In genomic region chr17:75516255-75516618, GRCh38 we compare ENCODE assay signal across 8 cellular contexts. TPM values are rescaled to one million over a fixed set of nuclear protein-coding genes. Genes with fewer than 3 reads are reported as not detected.
DNase-seq lines count a peak whose midpoint lies in the region; ATAC-seq and TF ChIP-seq lines count a peak whose summit lies in the region.

TSEN54 (plus strand) TSS chr17:75516528; CDS start chr17:75516561, 33 bp downstream.

- no peak for TF ChIP-seq CTCF in SU-DHL-6 (IDR thresholded peaks at IDR 0.05; ENCODE audit: insufficient read depth, low read length, poor library complexity, severe bottlenecking)
- TF ChIP-seq CTCF in glutamatergic neuron (IDR thresholded peaks at IDR 0.05; ENCODE audit: partially characterized antibody, unreplicated experiment): no peak
- TF ChIP-seq CTCF in osteocyte (IDR thresholded peaks at IDR 0.05): no peak

- H3K27me3 Mint-ChIP-seq in activated naive CD8-positive, alpha-beta T cell treated with anti-CD3 and anti-CD28 coated beads for 36 hours: peaks cover 3% of the 10 kb centered on the region
- peaks cover 4% of the 10 kb centered on the region for H3K27me3 Mint-ChIP-seq in glutamatergic neuron (ENCODE audit: unreplicated experiment)
- H3K27me3 Mint-ChIP-seq in osteocyte (ENCODE audit: unreplicated experiment): no peaks in the 10 kb centered on the region

- no peaks in the 10 kb centered on the region for H3K36me3 ChIP-seq in SU-DHL-6 (ENCODE audit: low read length)
- H3K36me3 ChIP-seq in thymus (ENCODE audit: control insufficient read depth, insufficient read depth): peaks cover 10% of the 10 kb centered on the region

- H3K79me2 ChIP-seq in SU-DHL-6 (ENCODE audit: insufficient read depth, low read length): no peaks in the 10 kb centered on the region; the same call in 1 of the 2 replicates

- H3K27ac ChIP-seq in SU-DHL-6 (ENCODE audit: low read depth, low read length) (peak within 1 kb of the TSS; percentile 32), thymus (ENCODE audit: low read depth) (peak within 1 kb of the TSS; percentile 78)

- H3K27ac Mint-ChIP-seq in activated naive CD8-positive, alpha-beta T cell treated with anti-CD3 and anti-CD28 coated beads for 36 hours: peak within 1 kb of the TSS; percentile 64
- H3K27ac Mint-ChIP-seq in glutamatergic neuron (ENCODE audit: unreplicated experiment) (no peak within 1 kb of the TSS), osteocyte (ENCODE audit: unreplicated experiment) (peak within 1 kb of the TSS; percentile 41)

- H3K4me3 ChIP-seq in SU-DHL-6 (ENCODE audit: insufficient read depth, low read length, poor library complexity, severe bottlenecking) (peak within 1 kb of the TSS; percentile 97), thymus (ENCODE audit: low read length) (peak within 1 kb of the TSS; percentile 93)

- under 1% methylated on average over 45 of the region's 45 CpGs for WGBS in thymus

- peak; percentile 67 for ATAC-seq in HG02588 (IDR thresholded peaks at IDR 0.05; ENCODE audit: unreplicated experiment)

- peak within 1 kb of the TSS; percentile 99 for H2AFZ ChIP-seq in SU-DHL-6 (ENCODE audit: low read depth, low read length, severe bottlenecking)

- peaks cover 27% of the 10 kb centered on the region for H3K4me1 ChIP-seq in thymus (ENCODE audit: control insufficient read depth, insufficient read depth, low read length)

- H3F3A ChIP-seq in SU-DHL-6 (ENCODE audit: insufficient read depth): 0 out of 2 replicates have a peak, but pooled peaks cover 8% of the 10 kb centered on the region

- H4K20me1 ChIP-seq in SU-DHL-6 (ENCODE audit: low read depth, low read length): no peaks in the 10 kb centered on the region

- H3K9me3 ChIP-seq in SU-DHL-6 (ENCODE audit: insufficient read depth, low read length) (no peaks in the 10 kb centered on the region), thymus (ENCODE audit: control insufficient read depth) (no peaks in the 10 kb centered on the region)

- peaks cover 23% of the 10 kb centered on the region for H3K4me1 Mint-ChIP-seq in activated naive CD8-positive, alpha-beta T cell treated with anti-CD3 and anti-CD28 coated beads for 36 hours
- no peaks in the 10 kb centered on the region for H3K4me1 Mint-ChIP-seq in glutamatergic neuron (ENCODE audit: low read depth, unreplicated experiment)
- peaks cover 37% of the 10 kb centered on the region for H3K4me1 Mint-ChIP-seq in osteocyte (ENCODE audit: unreplicated experiment)

- peak within 1 kb of the TSS; percentile 91 for H3K4me2 ChIP-seq in SU-DHL-6 (ENCODE audit: low read depth, low read length, poor library complexity, severe bottlenecking)

- peak within 1 kb of the TSS; percentile 91 for H3K9ac ChIP-seq in SU-DHL-6 (ENCODE audit: low read length)

- no peaks in the 10 kb centered on the region for H3K9me2 ChIP-seq in SU-DHL-6 (replicated peaks; ENCODE audit: insufficient read depth, low read length)

- H3K4me3 Mint-ChIP-seq in activated naive CD8-positive, alpha-beta T cell treated with anti-CD3 and anti-CD28 coated beads for 36 hours: peak within 1 kb of the TSS; percentile 90
- H3K4me3 Mint-ChIP-seq in glutamatergic neuron (ENCODE audit: unreplicated experiment) (peak within 1 kb of the TSS; percentile 86), osteocyte (ENCODE audit: unreplicated experiment) (peak within 1 kb of the TSS; percentile 81)

- peaks cover 17% of the 10 kb centered on the region for H3K36me3 Mint-ChIP-seq in activated naive CD8-positive, alpha-beta T cell treated with anti-CD3 and anti-CD28 coated beads for 36 hours
- H3K36me3 Mint-ChIP-seq in glutamatergic neuron (ENCODE audit: unreplicated experiment): no peaks in the 10 kb centered on the region
- peaks cover 9% of the 10 kb centered on the region for H3K36me3 Mint-ChIP-seq in osteocyte (ENCODE audit: unreplicated experiment)

- DNase-seq in GM04504 (ENCODE audit: low read depth) (peak; percentile 69), NCI-H1105 treated with DMSO at 0.1 percent for 48 hours (lab: John Stamatoyannopoulos, UW) (peak; percentile 81), glutamatergic neuron (peak; percentile 99), osteocyte (ENCODE audit: extremely low spot score, unreplicated experiment) (peak; percentile 97)
- peak; percentile 98 for DNase-seq in activated naive CD8-positive, alpha-beta T cell treated with anti-CD3 and anti-CD28 coated beads for 36 hours

- H3K9me3 Mint-ChIP-seq in activated naive CD8-positive, alpha-beta T cell treated with anti-CD3 and anti-CD28 coated beads for 36 hours: no peaks in the 10 kb centered on the region
- H3K9me3 Mint-ChIP-seq in glutamatergic neuron (ENCODE audit: unreplicated experiment) (peaks cover 8% of the 10 kb centered on the region), osteocyte (ENCODE audit: unreplicated experiment) (no peaks in the 10 kb centered on the region)

- H3K27me3 ChIP-seq in SU-DHL-6 (ENCODE audit: low read length) (no peaks in the 10 kb centered on the region), thymus (ENCODE audit: control insufficient read depth, insufficient read depth) (peaks cover 6% of the 10 kb centered on the region)

RNA-seq across cellular contexts. Expression of gene TSEN54, which starts in this region (rescaled TPM):
- 10 to 100 TPM; 44.6 to 45.5 TPM for total RNA-seq in activated naive CD8-positive, alpha-beta T cell treated with anti-CD3 and anti-CD28 coated beads for 36 hours
- total RNA-seq in glutamatergic neuron (ENCODE audit: unreplicated experiment) (26.6 TPM), osteocyte (12.6 and 23.3 TPM in 2 replicates)
- 91.0 TPM for polyA plus RNA-seq in thymus

Comparison
In these comparisons a context has a peak if more than half of its experiments do, and no peak if none do; other contexts are left out.
1. Peak in every context shown above with its lines: DNase-seq, ATAC-seq, H3K4me3 ChIP-seq and H3K27ac ChIP-seq.